Comparison of ENCODE assay signal across 13 cellular contexts in genomic region chr3:55484191-55484644, GRCh38. TPM values are rescaled to one million over a fixed set of nuclear protein-coding genes. Genes with fewer than 3 reads are reported as not detected.
DNase-seq lines count a peak whose midpoint lies in the region; ATAC-seq and TF ChIP-seq lines count a peak whose summit lies in the region.
"Had no signal": no experiment of that assay in that cellular context is flagged by ENCODE, and none has a peak within 500 bp of the region (broad histone marks: within the 10 kb centered on the region; RNA-seq: fewer than 3 reads in every experiment).

No MANE protein-coding gene starts in this region.

- H3K27ac ChIP-seq in foreskin keratinocyte: no peak overlapping the region

- H3K9me3 Mint-ChIP-seq in progenitor cell of endocrine pancreas (ENCODE audit: low read depth): no peaks in the 10 kb centered on the region
- H3K9me3 Mint-ChIP-seq: activated CD4-positive, alpha-beta memory T cell treated with anti-CD3 and anti-CD28 coated beads, Interleukin-2, amount 10 ng/mL, durations not matched to agents 7 days and 5 days; activated naive CD4-positive, alpha-beta T cell treated with anti-CD3 and anti-CD28 coated beads, Interleukin-2, amount 50 U/mL, for 24 hours had no signal

- peaks cover 11% of the 10 kb centered on the region for H3K4me1 ChIP-seq in foreskin keratinocyte

- H3K4me3 Mint-ChIP-seq in progenitor cell of endocrine pancreas (ENCODE audit: low read depth): peak overlapping the region; percentile 59
- H3K4me3 Mint-ChIP-seq: activated CD4-positive, alpha-beta memory T cell treated with anti-CD3 and anti-CD28 coated beads, Interleukin-2, amount 10 ng/mL, durations not matched to agents 7 days and 5 days; activated naive CD4-positive, alpha-beta T cell treated with anti-CD3 and anti-CD28 coated beads, Interleukin-2, amount 50 U/mL, for 24 hours had no signal

- no peak for ATAC-seq in foreskin keratinocyte

- H3K27me3 ChIP-seq in GM06990 (replicated peaks; ENCODE audit: control insufficient read depth, insufficient read depth, low read length): peaks cover 4% of the 10 kb centered on the region
- H3K27me3 ChIP-seq in foreskin keratinocyte: no peaks in the 10 kb centered on the region

- H3K27me3 Mint-ChIP-seq in progenitor cell of endocrine pancreas: peaks cover 89% of the 10 kb centered on the region

- peaks cover 33% of the 10 kb centered on the region for H3K4me1 Mint-ChIP-seq in progenitor cell of endocrine pancreas (ENCODE audit: low read depth)

- H3K4me3 ChIP-seq in GM06990 (replicated peaks; ENCODE audit: low read depth, low read length) (no peak overlapping the region), WI38 (ENCODE audit: low read depth, low read length) (peak overlapping the region; percentile 90)
- H3K4me3 ChIP-seq: lung had no signal

- H3K27ac Mint-ChIP-seq in progenitor cell of endocrine pancreas: no peak overlapping the region
- H3K27ac Mint-ChIP-seq: activated CD4-positive, alpha-beta memory T cell treated with anti-CD3 and anti-CD28 coated beads, Interleukin-2, amount 10 ng/mL, durations not matched to agents 7 days and 5 days; activated naive CD4-positive, alpha-beta T cell treated with anti-CD3 and anti-CD28 coated beads, Interleukin-2, amount 50 U/mL, for 24 hours; IgD-negative memory B cell had no signal

- H3K36me3 ChIP-seq in GM06990 (ENCODE audit: control insufficient read depth, insufficient read depth, low read length): no peaks in the 10 kb centered on the region

- TF ChIP-seq CTCF in GM06990 (IDR thresholded peaks at IDR 0.05; ENCODE audit: insufficient read depth, low read length, poor library complexity, severe bottlenecking): no peak
- TF ChIP-seq CTCF in WI38 (IDR thresholded peaks at IDR 0.05; ENCODE audit: low read depth, low read length): no peak
- no peak for TF ChIP-seq CTCF in foreskin keratinocyte (conservative IDR thresholded peaks at IDR 0.05)
- TF ChIP-seq CTCF in progenitor cell of endocrine pancreas (IDR thresholded peaks at IDR 0.05; ENCODE audit: unreplicated experiment): no peak

- H3K36me3 Mint-ChIP-seq in progenitor cell of endocrine pancreas (ENCODE audit: insufficient read depth): no peaks in the 10 kb centered on the region
- H3K36me3 Mint-ChIP-seq: activated naive CD4-positive, alpha-beta T cell treated with anti-CD3 and anti-CD28 coated beads, Interleukin-2, amount 50 U/mL, for 24 hours; IgD-negative memory B cell had no signal

- peak; percentile 11 for DNase-seq in GM06990 (ENCODE audit: extremely low read depth, insufficient read length)
- peak; percentile 28 for DNase-seq in foreskin keratinocyte
- DNase-seq in progenitor cell of endocrine pancreas (ENCODE audit: low spot score, unreplicated experiment): no peak
- DNase-seq in stimulated activated CD4-positive, alpha-beta T cell treated with anti-CD3 and anti-CD28 coated beads, Interleukin-2, amount 100 ng/mL, for 48 hours: no peak
- DNase-seq in SIG-M5 treated with dmso at 0.1 percent for 504 hours (lab: John Stamatoyannopoulos, UW; ENCODE audit: unreplicated experiment): no peak
- DNase-seq in hypothalamus (lab: John Stamatoyannopoulos, UW): no peak
- DNase-seq in NCI-H69 (lab: John Stamatoyannopoulos, UW): no peak
- DNase-seq: activated CD4-positive, alpha-beta memory T cell treated with anti-CD3 and anti-CD28 coated beads, Interleukin-2, amount 10 ng/mL, durations not matched to agents 7 days and 5 days; Right ventricle myocardium superior had no signal

RNA-seq across cellular contexts. Expression of gene WNT5A, which starts 2.9 kb away (rescaled TPM):
- total RNA-seq in foreskin keratinocyte (13.5 and 19.6 TPM in 2 replicates), progenitor cell of endocrine pancreas (5.5 and 13.8 TPM in 2 replicates)
- polyA plus RNA-seq in foreskin keratinocyte: 4.0 and 4.9 TPM in 2 replicates
- total RNA-seq: activated CD4-positive, alpha-beta memory T cell treated with anti-CD3 and anti-CD28 coated beads, Interleukin-2, amount 10 ng/mL, durations not matched to agents 7 days and 5 days had no signal
- polyA plus RNA-seq: IgD-negative memory B cell had no signal

Comparison
In these comparisons a context has a peak if more than half of its experiments do, and no peak if none do; other contexts are left out.
1. DNase-seq: peak in GM06990 (single experiment) and foreskin keratinocyte (2 of 2); none in progenitor cell of endocrine pancreas (single experiment), stimulated activated CD4-positive, alpha-beta T cell treated with anti-CD3 and anti-CD28 coated beads, Interleukin-2, amount 100 ng/mL, for 48 hours (0 of 2), SIG-M5 treated with dmso at 0.1 percent for 504 hours (single experiment), hypothalamus (0 of 51) and NCI-H69 (single experiment).